ENCODE assay signal across 1 cellular context in the genomic region with DNA sequence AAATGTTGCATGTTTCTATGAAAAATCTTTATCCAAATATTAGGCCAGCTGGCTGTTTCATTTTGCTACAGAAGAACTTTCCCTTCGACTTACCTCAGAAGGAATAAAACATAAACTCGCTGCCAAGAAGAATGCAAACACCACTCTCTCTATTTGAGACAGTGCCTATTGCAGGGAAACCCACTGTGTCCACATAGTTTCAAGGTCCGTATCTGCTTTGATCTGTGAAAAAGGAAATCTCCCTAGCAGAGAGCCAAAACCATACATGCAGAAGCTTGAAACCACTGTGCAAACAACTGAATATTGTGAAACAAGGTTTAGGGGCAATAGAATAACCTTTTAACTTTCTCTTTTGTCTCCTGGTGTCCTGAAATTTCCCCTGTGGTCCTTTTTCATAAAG.
TF ChIP-seq lines count a peak whose summit lies in the region.

No MANE protein-coding gene starts in this region.

TF ChIP-seq in HepG2, 621 proteins besides CTCF, POLR2A, EP300 and RAD21 (continued from another document and continues in another):
- TF ChIP-seq, protein P1, sequence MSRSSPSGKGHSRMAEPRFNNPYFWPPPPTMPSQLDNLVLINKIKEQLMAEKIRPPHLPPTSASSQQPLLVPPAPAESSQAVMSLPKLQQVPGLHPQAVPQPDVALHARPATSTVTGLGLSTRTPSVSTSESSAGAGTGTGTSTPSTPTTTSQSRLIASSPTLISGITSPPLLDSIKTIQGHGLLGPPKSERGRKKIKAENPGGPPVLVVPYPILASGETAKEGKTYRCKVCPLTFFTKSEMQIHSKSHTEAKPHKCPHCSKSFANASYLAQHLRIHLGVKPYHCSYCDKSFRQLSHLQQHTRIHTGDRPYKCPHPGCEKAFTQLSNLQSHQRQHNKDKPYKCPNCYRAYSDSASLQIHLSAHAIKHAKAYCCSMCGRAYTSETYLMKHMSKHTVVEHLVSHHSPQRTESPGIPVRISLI (CRISPR knock-in tag; IDR thresholded peaks at IDR 0.05; ENCODE audit: borderline replicate concordance): peak; percentile 20; the same call in 1 of the 2 replicates
- peak; percentile 78; the same call in 1 of the 2 replicates for TF ChIP-seq ZNF644 (CRISPR knock-in tag; IDR thresholded peaks at IDR 0.05; ENCODE audit: low read depth)
- TF ChIP-seq NFIC (IDR thresholded peaks at IDR 0.05; ENCODE audit: low read length): peak; percentile 95
- TF ChIP-seq, protein P2, sequence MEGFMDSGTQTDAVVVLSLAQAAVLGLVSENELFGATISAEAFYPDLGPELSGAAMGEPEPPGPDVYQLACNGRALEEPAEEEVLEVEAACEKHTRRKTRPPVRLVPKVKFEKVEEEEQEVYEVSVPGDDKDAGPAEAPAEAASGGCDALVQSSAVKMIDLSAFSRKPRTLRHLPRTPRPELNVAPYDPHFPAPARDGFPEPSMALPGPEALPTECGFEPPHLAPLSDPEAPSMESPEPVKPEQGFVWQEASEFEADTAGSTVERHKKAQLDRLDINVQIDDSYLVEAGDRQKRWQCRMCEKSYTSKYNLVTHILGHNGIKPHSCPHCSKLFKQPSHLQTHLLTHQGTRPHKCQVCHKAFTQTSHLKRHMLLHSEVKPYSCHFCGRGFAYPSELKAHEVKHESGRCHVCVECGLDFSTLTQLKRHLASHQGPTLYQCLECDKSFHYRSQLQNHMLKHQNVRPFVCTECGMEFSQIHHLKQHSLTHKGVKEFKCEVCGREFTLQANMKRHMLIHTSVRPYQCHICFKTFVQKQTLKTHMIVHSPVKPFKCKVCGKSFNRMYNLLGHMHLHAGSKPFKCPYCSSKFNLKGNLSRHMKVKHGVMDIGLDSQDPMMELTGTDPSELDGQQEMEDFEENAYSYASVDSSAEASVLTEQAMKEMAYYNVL (CRISPR knock-in tag; IDR thresholded peaks at IDR 0.05; ENCODE audit: borderline replicate concordance): peak; percentile 91; the same call in 1 of the 2 replicates
- TF ChIP-seq, protein P3, sequence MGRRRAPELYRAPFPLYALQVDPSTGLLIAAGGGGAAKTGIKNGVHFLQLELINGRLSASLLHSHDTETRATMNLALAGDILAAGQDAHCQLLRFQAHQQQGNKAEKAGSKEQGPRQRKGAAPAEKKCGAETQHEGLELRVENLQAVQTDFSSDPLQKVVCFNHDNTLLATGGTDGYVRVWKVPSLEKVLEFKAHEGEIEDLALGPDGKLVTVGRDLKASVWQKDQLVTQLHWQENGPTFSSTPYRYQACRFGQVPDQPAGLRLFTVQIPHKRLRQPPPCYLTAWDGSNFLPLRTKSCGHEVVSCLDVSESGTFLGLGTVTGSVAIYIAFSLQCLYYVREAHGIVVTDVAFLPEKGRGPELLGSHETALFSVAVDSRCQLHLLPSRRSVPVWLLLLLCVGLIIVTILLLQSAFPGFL (CRISPR knock-in tag; IDR thresholded peaks at IDR 0.05): no peak
- peak; percentile 94 for TF ChIP-seq ZFP1 (CRISPR knock-in tag; IDR thresholded peaks at IDR 0.05)
- peak; percentile 15; the same call in 1 of the 2 replicates for TF ChIP-seq ZNF7 (CRISPR knock-in tag; IDR thresholded peaks at IDR 0.05)
- TF ChIP-seq KAT8 (CRISPR knock-in tag; IDR thresholded peaks at IDR 0.05): peak; percentile 87
- peak; percentile 74; the same call in 1 of the 2 replicates for TF ChIP-seq ZNF746 (CRISPR knock-in tag; IDR thresholded peaks at IDR 0.05)
- TF ChIP-seq POLR2G (IDR thresholded peaks at IDR 0.05; ENCODE audit: low read depth, low read length): no peak
- TF ChIP-seq, protein P4, sequence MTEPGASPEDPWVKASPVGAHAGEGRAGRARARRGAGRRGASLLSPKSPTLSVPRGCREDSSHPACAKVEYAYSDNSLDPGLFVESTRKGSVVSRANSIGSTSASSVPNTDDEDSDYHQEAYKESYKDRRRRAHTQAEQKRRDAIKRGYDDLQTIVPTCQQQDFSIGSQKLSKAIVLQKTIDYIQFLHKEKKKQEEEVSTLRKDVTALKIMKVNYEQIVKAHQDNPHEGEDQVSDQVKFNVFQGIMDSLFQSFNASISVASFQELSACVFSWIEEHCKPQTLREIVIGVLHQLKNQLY (CRISPR knock-in tag; IDR thresholded peaks at IDR 0.05): peak; percentile 81
- TF ChIP-seq, protein P5, sequence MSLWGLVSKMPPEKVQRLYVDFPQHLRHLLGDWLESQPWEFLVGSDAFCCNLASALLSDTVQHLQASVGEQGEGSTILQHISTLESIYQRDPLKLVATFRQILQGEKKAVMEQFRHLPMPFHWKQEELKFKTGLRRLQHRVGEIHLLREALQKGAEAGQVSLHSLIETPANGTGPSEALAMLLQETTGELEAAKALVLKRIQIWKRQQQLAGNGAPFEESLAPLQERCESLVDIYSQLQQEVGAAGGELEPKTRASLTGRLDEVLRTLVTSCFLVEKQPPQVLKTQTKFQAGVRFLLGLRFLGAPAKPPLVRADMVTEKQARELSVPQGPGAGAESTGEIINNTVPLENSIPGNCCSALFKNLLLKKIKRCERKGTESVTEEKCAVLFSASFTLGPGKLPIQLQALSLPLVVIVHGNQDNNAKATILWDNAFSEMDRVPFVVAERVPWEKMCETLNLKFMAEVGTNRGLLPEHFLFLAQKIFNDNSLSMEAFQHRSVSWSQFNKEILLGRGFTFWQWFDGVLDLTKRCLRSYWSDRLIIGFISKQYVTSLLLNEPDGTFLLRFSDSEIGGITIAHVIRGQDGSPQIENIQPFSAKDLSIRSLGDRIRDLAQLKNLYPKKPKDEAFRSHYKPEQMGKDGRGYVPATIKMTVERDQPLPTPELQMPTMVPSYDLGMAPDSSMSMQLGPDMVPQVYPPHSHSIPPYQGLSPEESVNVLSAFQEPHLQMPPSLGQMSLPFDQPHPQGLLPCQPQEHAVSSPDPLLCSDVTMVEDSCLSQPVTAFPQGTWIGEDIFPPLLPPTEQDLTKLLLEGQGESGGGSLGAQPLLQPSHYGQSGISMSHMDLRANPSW (CRISPR knock-in tag; IDR thresholded peaks at IDR 0.05; ENCODE audit: borderline replicate concordance): peak; percentile 61; the same call in 1 of the 2 replicates
- TF ChIP-seq, protein P6, sequence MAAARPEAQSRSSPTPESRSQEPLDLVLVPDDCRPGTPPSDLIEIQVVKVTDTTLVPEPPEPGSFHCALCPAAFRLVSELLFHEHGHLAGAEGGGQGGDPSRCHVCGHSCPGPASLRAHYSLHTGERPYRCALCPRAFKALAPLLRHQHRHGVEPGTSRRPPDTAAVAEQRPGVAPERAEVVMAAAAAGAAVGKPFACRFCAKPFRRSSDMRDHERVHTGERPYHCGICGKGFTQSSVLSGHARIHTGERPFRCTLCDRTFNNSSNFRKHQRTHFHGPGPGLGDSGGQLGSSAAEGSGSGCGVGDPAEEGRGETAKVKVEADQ (CRISPR knock-in tag; IDR thresholded peaks at IDR 0.05; ENCODE audit: borderline replicate concordance): 0 out of 2 replicates have a peak, but pooled peaks have one; percentile 64
- TF ChIP-seq, protein P7, sequence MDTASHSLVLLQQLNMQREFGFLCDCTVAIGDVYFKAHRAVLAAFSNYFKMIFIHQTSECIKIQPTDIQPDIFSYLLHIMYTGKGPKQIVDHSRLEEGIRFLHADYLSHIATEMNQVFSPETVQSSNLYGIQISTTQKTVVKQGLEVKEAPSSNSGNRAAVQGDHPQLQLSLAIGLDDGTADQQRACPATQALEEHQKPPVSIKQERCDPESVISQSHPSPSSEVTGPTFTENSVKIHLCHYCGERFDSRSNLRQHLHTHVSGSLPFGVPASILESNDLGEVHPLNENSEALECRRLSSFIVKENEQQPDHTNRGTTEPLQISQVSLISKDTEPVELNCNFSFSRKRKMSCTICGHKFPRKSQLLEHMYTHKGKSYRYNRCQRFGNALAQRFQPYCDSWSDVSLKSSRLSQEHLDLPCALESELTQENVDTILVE (CRISPR knock-in tag; IDR thresholded peaks at IDR 0.05): no peak
- peak; percentile 96 for TF ChIP-seq PHF21A (CRISPR knock-in tag; IDR thresholded peaks at IDR 0.05)
- TF ChIP-seq DNMT1 (CRISPR knock-in tag; IDR thresholded peaks at IDR 0.05): no peak
- TF ChIP-seq, protein P8, sequence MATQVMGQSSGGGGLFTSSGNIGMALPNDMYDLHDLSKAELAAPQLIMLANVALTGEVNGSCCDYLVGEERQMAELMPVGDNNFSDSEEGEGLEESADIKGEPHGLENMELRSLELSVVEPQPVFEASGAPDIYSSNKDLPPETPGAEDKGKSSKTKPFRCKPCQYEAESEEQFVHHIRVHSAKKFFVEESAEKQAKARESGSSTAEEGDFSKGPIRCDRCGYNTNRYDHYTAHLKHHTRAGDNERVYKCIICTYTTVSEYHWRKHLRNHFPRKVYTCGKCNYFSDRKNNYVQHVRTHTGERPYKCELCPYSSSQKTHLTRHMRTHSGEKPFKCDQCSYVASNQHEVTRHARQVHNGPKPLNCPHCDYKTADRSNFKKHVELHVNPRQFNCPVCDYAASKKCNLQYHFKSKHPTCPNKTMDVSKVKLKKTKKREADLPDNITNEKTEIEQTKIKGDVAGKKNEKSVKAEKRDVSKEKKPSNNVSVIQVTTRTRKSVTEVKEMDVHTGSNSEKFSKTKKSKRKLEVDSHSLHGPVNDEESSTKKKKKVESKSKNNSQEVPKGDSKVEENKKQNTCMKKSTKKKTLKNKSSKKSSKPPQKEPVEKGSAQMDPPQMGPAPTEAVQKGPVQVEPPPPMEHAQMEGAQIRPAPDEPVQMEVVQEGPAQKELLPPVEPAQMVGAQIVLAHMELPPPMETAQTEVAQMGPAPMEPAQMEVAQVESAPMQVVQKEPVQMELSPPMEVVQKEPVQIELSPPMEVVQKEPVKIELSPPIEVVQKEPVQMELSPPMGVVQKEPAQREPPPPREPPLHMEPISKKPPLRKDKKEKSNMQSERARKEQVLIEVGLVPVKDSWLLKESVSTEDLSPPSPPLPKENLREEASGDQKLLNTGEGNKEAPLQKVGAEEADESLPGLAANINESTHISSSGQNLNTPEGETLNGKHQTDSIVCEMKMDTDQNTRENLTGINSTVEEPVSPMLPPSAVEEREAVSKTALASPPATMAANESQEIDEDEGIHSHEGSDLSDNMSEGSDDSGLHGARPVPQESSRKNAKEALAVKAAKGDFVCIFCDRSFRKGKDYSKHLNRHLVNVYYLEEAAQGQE (IDR thresholded peaks at IDR 0.05; ENCODE audit: borderline replicate concordance in 1 of 2, low read depth in 1 of 2, low read length in 2 of 2): peak in 1 of 2 experiments; percentile 70; a peak in 2 of 4 replicates
- TF ChIP-seq HMGA1 (CRISPR knock-in tag; conservative IDR thresholded peaks at IDR 0.05): no peak
- TF ChIP-seq SMARCC2 (IDR thresholded peaks at IDR 0.05): peak; percentile 54; the same call in 1 of the 2 replicates
- TF ChIP-seq ZSCAN12 (CRISPR knock-in tag; IDR thresholded peaks at IDR 0.05): no peak
- peak in 1 of 2 experiments; percentile 91; a peak in 2 of 4 replicates for TF ChIP-seq KLF16 (CRISPR knock-in tag; IDR thresholded peaks at IDR 0.05)
- TF ChIP-seq, protein P9, sequence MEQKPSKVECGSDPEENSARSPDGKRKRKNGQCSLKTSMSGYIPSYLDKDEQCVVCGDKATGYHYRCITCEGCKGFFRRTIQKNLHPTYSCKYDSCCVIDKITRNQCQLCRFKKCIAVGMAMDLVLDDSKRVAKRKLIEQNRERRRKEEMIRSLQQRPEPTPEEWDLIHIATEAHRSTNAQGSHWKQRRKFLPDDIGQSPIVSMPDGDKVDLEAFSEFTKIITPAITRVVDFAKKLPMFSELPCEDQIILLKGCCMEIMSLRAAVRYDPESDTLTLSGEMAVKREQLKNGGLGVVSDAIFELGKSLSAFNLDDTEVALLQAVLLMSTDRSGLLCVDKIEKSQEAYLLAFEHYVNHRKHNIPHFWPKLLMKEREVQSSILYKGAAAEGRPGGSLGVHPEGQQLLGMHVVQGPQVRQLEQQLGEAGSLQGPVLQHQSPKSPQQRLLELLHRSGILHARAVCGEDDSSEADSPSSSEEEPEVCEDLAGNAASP (CRISPR knock-in tag; IDR thresholded peaks at IDR 0.05; ENCODE audit: borderline replicate concordance): peak; percentile 96
- no peak for TF ChIP-seq ZNF549 (CRISPR knock-in tag; IDR thresholded peaks at IDR 0.05)
- TF ChIP-seq SP4 (CRISPR knock-in tag; IDR thresholded peaks at IDR 0.05): no peak
- no peak for TF ChIP-seq ZNF263 (CRISPR knock-in tag; IDR thresholded peaks at IDR 0.05)
- TF ChIP-seq BHLHE40 (IDR thresholded peaks at IDR 0.05; ENCODE audit: low read length): 0 out of 2 replicates have a peak, but pooled peaks have one; percentile 25
- TF ChIP-seq RFX3 (CRISPR knock-in tag; IDR thresholded peaks at IDR 0.05): no peak
- TF ChIP-seq KMT2A (CRISPR knock-in tag; IDR thresholded peaks at IDR 0.05): peak; percentile 38; the same call in 1 of the 2 replicates
- no peak for TF ChIP-seq TEAD2 (CRISPR knock-in tag; IDR thresholded peaks at IDR 0.05)
- TF ChIP-seq ZMYM3 (CRISPR knock-in tag; IDR thresholded peaks at IDR 0.05): peak; percentile 70; the same call in 1 of the 2 replicates
- TF ChIP-seq, protein P10, sequence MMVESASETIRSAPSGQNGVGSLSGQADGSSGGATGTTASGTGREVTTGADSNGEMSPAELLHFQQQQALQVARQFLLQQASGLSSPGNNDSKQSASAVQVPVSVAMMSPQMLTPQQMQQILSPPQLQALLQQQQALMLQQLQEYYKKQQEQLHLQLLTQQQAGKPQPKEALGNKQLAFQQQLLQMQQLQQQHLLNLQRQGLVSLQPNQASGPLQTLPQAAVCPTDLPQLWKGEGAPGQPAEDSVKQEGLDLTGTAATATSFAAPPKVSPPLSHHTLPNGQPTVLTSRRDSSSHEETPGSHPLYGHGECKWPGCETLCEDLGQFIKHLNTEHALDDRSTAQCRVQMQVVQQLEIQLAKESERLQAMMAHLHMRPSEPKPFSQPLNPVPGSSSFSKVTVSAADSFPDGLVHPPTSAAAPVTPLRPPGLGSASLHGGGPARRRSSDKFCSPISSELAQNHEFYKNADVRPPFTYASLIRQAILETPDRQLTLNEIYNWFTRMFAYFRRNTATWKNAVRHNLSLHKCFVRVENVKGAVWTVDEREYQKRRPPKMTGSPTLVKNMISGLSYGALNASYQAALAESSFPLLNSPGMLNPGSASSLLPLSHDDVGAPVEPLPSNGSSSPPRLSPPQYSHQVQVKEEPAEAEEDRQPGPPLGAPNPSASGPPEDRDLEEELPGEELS (CRISPR knock-in tag; IDR thresholded peaks at IDR 0.05): peak; percentile 92
- peak; percentile 96 for TF ChIP-seq IRF2 (CRISPR knock-in tag; IDR thresholded peaks at IDR 0.05)
- no peak for TF ChIP-seq ZNF775 (CRISPR knock-in tag; IDR thresholded peaks at IDR 0.05; ENCODE audit: borderline replicate concordance)
- TF ChIP-seq RFXAP (CRISPR knock-in tag; IDR thresholded peaks at IDR 0.05; ENCODE audit: borderline replicate concordance): 0 out of 2 replicates have a peak, but pooled peaks have one; percentile 44
- TF ChIP-seq HDAC2 (CRISPR knock-in tag; IDR thresholded peaks at IDR 0.05): peak; percentile 97
- TF ChIP-seq MAZ (IDR thresholded peaks at IDR 0.05; ENCODE audit: borderline replicate concordance, low read depth, low read length): no peak
- no peak for TF ChIP-seq MAZ (CRISPR knock-in tag; IDR thresholded peaks at IDR 0.05; ENCODE audit: low read depth)
- no peak for TF ChIP-seq PAWR (CRISPR knock-in tag; IDR thresholded peaks at IDR 0.05; ENCODE audit: borderline replicate concordance)
- TF ChIP-seq, protein P11, sequence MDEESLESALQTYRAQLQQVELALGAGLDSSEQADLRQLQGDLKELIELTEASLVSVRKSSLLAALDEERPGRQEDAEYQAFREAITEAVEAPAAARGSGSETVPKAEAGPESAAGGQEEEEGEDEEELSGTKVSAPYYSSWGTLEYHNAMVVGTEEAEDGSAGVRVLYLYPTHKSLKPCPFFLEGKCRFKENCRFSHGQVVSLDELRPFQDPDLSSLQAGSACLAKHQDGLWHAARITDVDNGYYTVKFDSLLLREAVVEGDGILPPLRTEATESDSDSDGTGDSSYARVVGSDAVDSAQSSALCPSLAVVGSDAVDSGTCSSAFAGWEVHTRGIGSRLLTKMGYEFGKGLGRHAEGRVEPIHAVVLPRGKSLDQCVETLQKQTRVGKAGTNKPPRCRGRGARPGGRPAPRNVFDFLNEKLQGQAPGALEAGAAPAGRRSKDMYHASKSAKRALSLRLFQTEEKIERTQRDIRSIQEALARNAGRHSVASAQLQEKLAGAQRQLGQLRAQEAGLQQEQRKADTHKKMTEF (CRISPR knock-in tag; IDR thresholded peaks at IDR 0.05): peak; percentile 95
- TF ChIP-seq TOE1 (CRISPR knock-in tag; IDR thresholded peaks at IDR 0.05): peak; percentile 84; the same call in 1 of the 2 replicates
- TF ChIP-seq NR2F2 (IDR thresholded peaks at IDR 0.05; ENCODE audit: borderline replicate concordance, low read depth): peak; percentile 88
